Comparison of ENCODE assay signal across 8 cellular contexts in the genomic region with DNA sequence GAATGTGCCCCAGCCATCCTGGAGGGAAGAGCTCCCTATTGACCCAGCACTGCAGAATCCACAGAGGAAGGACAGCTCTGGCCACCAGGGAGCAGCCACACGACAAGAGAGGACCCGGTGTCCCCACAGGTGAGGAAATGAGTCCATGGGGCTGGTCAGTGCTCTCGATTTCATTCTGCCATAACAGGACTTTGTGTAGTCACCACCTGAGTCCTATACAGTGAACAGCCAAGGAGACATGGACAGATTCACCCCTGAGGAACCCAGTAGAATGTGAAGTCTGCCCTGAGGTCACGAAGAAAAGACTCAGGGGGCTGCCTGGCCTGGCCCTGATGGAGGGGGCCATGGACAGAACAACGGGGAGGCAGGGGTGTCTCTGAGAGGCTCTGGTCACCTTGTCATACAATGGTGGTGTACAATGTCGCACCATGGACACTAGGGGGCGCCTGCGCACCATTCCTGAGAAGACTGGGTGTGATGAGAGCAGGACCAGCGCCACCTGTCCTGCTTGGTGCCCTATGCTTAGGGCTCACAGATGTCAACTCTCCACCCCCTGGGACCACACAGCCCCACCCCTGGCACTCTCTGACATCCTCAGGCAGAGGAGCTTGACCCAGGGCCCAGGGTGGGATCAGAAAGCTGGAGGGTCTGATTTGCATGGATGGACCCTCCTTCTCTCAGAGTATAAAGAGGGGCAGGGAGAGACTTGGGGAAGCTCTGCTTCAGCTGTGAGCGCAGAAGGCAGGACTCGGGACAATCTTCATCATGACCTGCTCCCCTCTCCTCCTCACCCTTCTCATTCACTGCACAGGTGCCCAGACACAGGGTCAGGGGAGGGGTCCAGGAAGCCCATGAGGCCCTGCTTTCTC.
DNase-seq lines count a peak whose midpoint lies in the region; ATAC-seq and TF ChIP-seq lines count a peak whose summit lies in the region.
"Not testable (repeated sequence)": the region's sequence is repeated elsewhere in the genome, so short reads cannot be mapped to it uniquely, and the experiment has no call there.

No MANE protein-coding gene starts in this region.

- in situ Hi-C loops in Caki2 (cut with HindIII; ENCODE audit: low pct_unique_long_range_greater_than_20kb, low sequenced_read_pairs): not testable (repeated sequence)

- CTCF ChIA-PET in naive thymus-derived CD4-positive, alpha-beta T cell (lab: Charles Lee): not testable (repeated sequence)

- intact Hi-C loops in esophagus squamous epithelium (cut with DNase I); naive thymus-derived CD4-positive, alpha-beta T cell (cut with micrococcal nuclease): not testable (repeated sequence)

- H3K4me3 Mint-ChIP-seq in naive thymus-derived CD4-positive, alpha-beta T cell: not testable (repeated sequence)

- H3K4me3 ChIP-seq in MG63; RWPE2 (ENCODE audit: severe bottlenecking); esophagus squamous epithelium; naive thymus-derived CD4-positive, alpha-beta T cell (ENCODE audit: low read length): not testable (repeated sequence)

- not testable (repeated sequence) for H3K27me3 Mint-ChIP-seq in naive thymus-derived CD4-positive, alpha-beta T cell

- not testable (repeated sequence) for H3K27ac ChIP-seq in RWPE2 (ENCODE audit: poor library complexity, severe bottlenecking); esophagus squamous epithelium; naive thymus-derived CD4-positive, alpha-beta T cell (ENCODE audit: low read depth, low read length)

- not testable (repeated sequence) for H3K27ac Mint-ChIP-seq in naive thymus-derived CD4-positive, alpha-beta T cell

- POLR2A ChIA-PET in naive thymus-derived CD4-positive, alpha-beta T cell (lab: Charles Lee): not testable (repeated sequence)

- not testable (repeated sequence) for H3K9me3 Mint-ChIP-seq in naive thymus-derived CD4-positive, alpha-beta T cell

- ATAC-seq in GM21786 (IDR thresholded peaks at IDR 0.05; ENCODE audit: unreplicated experiment) (peak; percentile 75), RWPE2 (ENCODE audit: low read depth) (peak; percentile 85)
- peak; percentile 93 for ATAC-seq in naive thymus-derived CD4-positive, alpha-beta T cell

- DNase-seq in Caki2 (ENCODE audit: low read depth) (peak; percentile 56), MG63 (peak; percentile 54)
- DNase-seq in RWPE2 (ENCODE audit: low spot score); esophagus squamous epithelium (lab: John Stamatoyannopoulos, UW): not testable (repeated sequence)
- DNase-seq in activated T-cell treated with anti-CD3 and anti-CD28 coated beads, Interleukin-2, amount 50 U/mL, for 48 hours: peak; percentile 82 to 87
- DNase-seq in naive thymus-derived CD4-positive, alpha-beta T cell: peak; percentile 28 to 75 (median 61)
- peak; percentile 28 to 41 for DNase-seq in stimulated activated CD8-positive, alpha-beta memory T cell treated with anti-CD3 and anti-CD28 coated beads, Interleukin-7, amount 100 ng/mL, for 1 hour (ENCODE audit: low read depth in 2 of 2)

- not testable (repeated sequence) for H3K4me1 ChIP-seq in RWPE2 (ENCODE audit: insufficient read depth, poor library complexity, severe bottlenecking); esophagus squamous epithelium; naive thymus-derived CD4-positive, alpha-beta T cell (ENCODE audit: control insufficient read depth in 2 of 2, insufficient read depth in 2 of 2, low read length in 2 of 2)

- WGBS in esophagus squamous epithelium, 2 donors: 15 to 19% methylated on average over 6 to 8 of the region's 11 CpGs

- not testable (repeated sequence) for TF ChIP-seq POLR2A in esophagus squamous epithelium (IDR thresholded peaks at IDR 0.05)

- not testable (repeated sequence) for H3K4me1 Mint-ChIP-seq in naive thymus-derived CD4-positive, alpha-beta T cell

- H3K27me3 ChIP-seq in MG63; RWPE2 (ENCODE audit: insufficient read depth, poor library complexity, severe bottlenecking); esophagus squamous epithelium; naive thymus-derived CD4-positive, alpha-beta T cell (ENCODE audit: control insufficient read depth in 2 of 2, insufficient read depth in 2 of 2, low read length in 2 of 2): not testable (repeated sequence)

- TF ChIP-seq CTCF in RWPE2 (IDR thresholded peaks at IDR 0.05; ENCODE audit: poor library complexity, severe bottlenecking): peak; percentile 81
- peak; percentile 56 to 77 (median 62) for TF ChIP-seq CTCF in esophagus squamous epithelium (IDR thresholded peaks at IDR 0.05)

- H3K36me3 Mint-ChIP-seq in naive thymus-derived CD4-positive, alpha-beta T cell: peaks cover 0 to 17% (median 9%) of the 10 kb centered on the region in 5 donors

- not testable (repeated sequence) for H3K36me3 ChIP-seq in MG63; RWPE2 (ENCODE audit: low read depth)
- peaks cover 0 to 41% (median 0%) of the 10 kb centered on the region in 3 donors for H3K36me3 ChIP-seq in esophagus squamous epithelium
- peaks cover 0 to 25% (median 0%) of the 10 kb centered on the region in 3 experiments for H3K36me3 ChIP-seq in naive thymus-derived CD4-positive, alpha-beta T cell (ENCODE audit: control insufficient read depth in 2 of 3, insufficient read depth in 3 of 3, low read length in 3 of 3)

- H3K9me3 ChIP-seq in MG63; RWPE2 (ENCODE audit: severe bottlenecking); esophagus squamous epithelium; naive thymus-derived CD4-positive, alpha-beta T cell (ENCODE audit: control insufficient read depth in 2 of 3, low read length in 3 of 3): not testable (repeated sequence)
